In genomic region chr19:18494267-18494607, GRCh38 we compare ENCODE assay signal across 12 cellular contexts. TPM values are rescaled to one million over a fixed set of nuclear protein-coding genes. Genes with fewer than 3 reads are reported as not detected.
DNase-seq lines count a peak whose midpoint lies in the region; ATAC-seq and TF ChIP-seq lines count a peak whose summit lies in the region.
"Had no signal": no experiment of that assay in that cellular context is flagged by ENCODE, and none has a peak within 500 bp of the region (broad histone marks: within the 10 kb centered on the region; RNA-seq: fewer than 3 reads in every experiment).

No MANE protein-coding gene starts in this region.

- H3K27ac Mint-ChIP-seq in HFFc6 (peak overlapping the region; percentile 78), osteocyte (ENCODE audit: unreplicated experiment) (peak overlapping the region; percentile 76)
- peak overlapping the region; percentile 71 for H3K27ac Mint-ChIP-seq in central memory CD8-positive, alpha-beta T cell (ENCODE audit: low read depth)

- H3K9me3 Mint-ChIP-seq in HFFc6 (no peaks in the 10 kb centered on the region), osteocyte (ENCODE audit: unreplicated experiment) (no peaks in the 10 kb centered on the region)
- no peaks in the 10 kb centered on the region for H3K9me3 Mint-ChIP-seq in central memory CD8-positive, alpha-beta T cell
- H3K9me3 Mint-ChIP-seq: neural crest cell had no signal

- no peak for ATAC-seq in central memory CD8-positive, alpha-beta T cell (replicated peaks; ENCODE audit: extremely low read depth, poor library complexity, severe bottlenecking)
- ATAC-seq in sciatic nerve: no peak

- H3K9ac ChIP-seq in BLaER1: no peak overlapping the region

- H3K4me3 ChIP-seq in BLaER1 (no peak overlapping the region), H7 (ENCODE audit: insufficient read depth, low read depth, low read length) (no peak overlapping the region)
- H3K4me3 ChIP-seq: SJSA1 had no signal

- peak overlapping the region; percentile 79 for H3K4me2 ChIP-seq in BLaER1

- no peak for TF ChIP-seq CTCF in HFFc6 (IDR thresholded peaks at IDR 0.05)
- no peak for TF ChIP-seq CTCF in osteocyte (IDR thresholded peaks at IDR 0.05)

- no peak overlapping the region; the same call in 1 of the 2 replicates for H3K4me3 Mint-ChIP-seq in HFFc6
- H3K4me3 Mint-ChIP-seq in central memory CD8-positive, alpha-beta T cell: peak overlapping the region; percentile 81
- no peak overlapping the region for H3K4me3 Mint-ChIP-seq in osteocyte (ENCODE audit: unreplicated experiment)
- H3K4me3 Mint-ChIP-seq: neural crest cell had no signal

- peak overlapping the region; percentile 58; the same call in 1 of the 2 replicates for H3K27ac ChIP-seq in BLaER1
- H3K27ac ChIP-seq: SJSA1 had no signal

- H3K4me1 ChIP-seq in BLaER1: peaks cover 83% of the 10 kb centered on the region

- H3K36me3 ChIP-seq in BLaER1: no peaks in the 10 kb centered on the region
- H3K36me3 ChIP-seq in H7 (replicated peaks; ENCODE audit: control insufficient read depth, insufficient read depth, low read length): no peaks in the 10 kb centered on the region

- no peak for DNase-seq in HFFc6
- no peak for DNase-seq in central memory CD8-positive, alpha-beta T cell (ENCODE audit: low spot score in 2 of 2)
- DNase-seq in osteocyte (ENCODE audit: extremely low spot score, unreplicated experiment): no peak
- DNase-seq in sciatic nerve (ENCODE audit: low spot score): no peak
- no peak for DNase-seq in H7
- DNase-seq in NCI-H146 treated with DMSO at 0.1 percent for 48 hours (lab: John Stamatoyannopoulos, UW; ENCODE audit: unreplicated experiment): no peak
- DNase-seq in NCI-H2029 (lab: John Stamatoyannopoulos, UW): no peak
- DNase-seq: activated CD4-positive, alpha-beta T cell treated with anti-CD3 and anti-CD28 coated beads, Interleukin-2, amount 50 U/mL, for 1 hour; NCI-H526 had no signal

- H3K9me3 ChIP-seq in BLaER1: no peaks in the 10 kb centered on the region
- H3K9me3 ChIP-seq: SJSA1 had no signal

- H3K4me1 Mint-ChIP-seq in HFFc6 (ENCODE audit: low read depth) (peaks cover 34% of the 10 kb centered on the region), osteocyte (ENCODE audit: unreplicated experiment) (peaks cover 49% of the 10 kb centered on the region)
- peaks cover 69% of the 10 kb centered on the region for H3K4me1 Mint-ChIP-seq in central memory CD8-positive, alpha-beta T cell

- intact Hi-C loops in sciatic nerve (cut with DNase I): no loop called here

- H3K36me3 Mint-ChIP-seq in HFFc6 (ENCODE audit: low read depth) (no peaks in the 10 kb centered on the region), osteocyte (ENCODE audit: unreplicated experiment) (no peaks in the 10 kb centered on the region)
- H3K36me3 Mint-ChIP-seq in central memory CD8-positive, alpha-beta T cell (ENCODE audit: insufficient read depth): peaks cover 21% of the 10 kb centered on the region

- H3K27me3 ChIP-seq in BLaER1 (no peaks in the 10 kb centered on the region), H7 (ENCODE audit: control insufficient read depth, insufficient read depth, low read length) (no peaks in the 10 kb centered on the region)
- H3K27me3 ChIP-seq: SJSA1 had no signal

- peaks cover 100% of the 10 kb centered on the region for H4K20me1 ChIP-seq in BLaER1

- H3K27me3 Mint-ChIP-seq in HFFc6 (ENCODE audit: insufficient read depth) (peaks cover 4% of the 10 kb centered on the region; the same call in 1 of the 2 replicates), osteocyte (ENCODE audit: unreplicated experiment) (no peaks in the 10 kb centered on the region)
- H3K27me3 Mint-ChIP-seq in central memory CD8-positive, alpha-beta T cell: no peaks in the 10 kb centered on the region

RNA-seq across cellular contexts. Expression of gene ELL, which starts 27.6 kb away (rescaled TPM):
- total RNA-seq in HFFc6 (2021; fragmentation: NEBNext Ultra II Directional; extraction: Animal tissue kit (Norgen Biotek cat#: 25700)): 10 to 100 TPM; 15.7 to 17.8 (median 16.4) TPM
- total RNA-seq in osteocyte: 17.6 and 18.3 TPM in 2 replicates
- total RNA-seq in sciatic nerve: 28.9 TPM
- 16.4 and 17.0 TPM in 2 replicates for total RNA-seq in H7 (2014; rRNA removed; shearing (Covaris generic))

RNA-seq across cellular contexts. Expression of gene FKBP8, which starts 49.1 kb away (rescaled TPM):
- total RNA-seq in HFFc6 (2021; fragmentation: NEBNext Ultra II Directional; extraction: Animal tissue kit (Norgen Biotek cat#: 25700)): 100 to 1,000 TPM; 229 to 284 (median 241) TPM
- total RNA-seq in osteocyte (242 and 253 TPM in 2 replicates), sciatic nerve (296 TPM)
- 446 and 481 TPM in 2 replicates for total RNA-seq in H7 (2014; rRNA removed; shearing (Covaris generic))

RNA-seq across cellular contexts. Expression of gene ISYNA1, which starts 56.3 kb away (rescaled TPM):
- 1 to 10 TPM; 2.3 to 3.7 (median 3.2) TPM for total RNA-seq in HFFc6 (2021; fragmentation: NEBNext Ultra II Directional; extraction: Animal tissue kit (Norgen Biotek cat#: 25700))
- 159 and 178 TPM in 2 replicates for total RNA-seq in osteocyte
- total RNA-seq in sciatic nerve: 112 TPM
- total RNA-seq in H7 (2014; rRNA removed; shearing (Covaris generic)): 183 and 212 TPM in 2 replicates

Comparison
In these comparisons a context has a peak if more than half of its experiments do, and no peak if none do; other contexts are left out.
1. RNA of gene ISYNA1, which starts 56.3 kb away (total RNA-seq): 183 to 212 TPM in H7, 159 to 178 TPM in osteocyte and 112 TPM in sciatic nerve (single experiment); 2.3 to 3.7 TPM in HFFc6; every median in the first group is over 10 times any median in the second.
2. Peak in every context shown above with its lines, with median percentiles within 50 percentile points of each other: H3K27ac Mint-ChIP-seq.